Comparison of ENCODE assay signal across 35 cellular contexts in genomic region chr18:56172527-56172926, GRCh38.
"Had no signal": no experiment of that assay in that cellular context is flagged by ENCODE, and none has a peak within 500 bp of the region (broad histone marks: within the 10 kb centered on the region; RNA-seq: fewer than 3 reads in every experiment).

No MANE protein-coding gene starts in this region.

- H3K36me3 ChIP-seq: brain microvascular endothelial cell, esophagus muscularis mucosa, gastroesophageal sphincter, heart right ventricle, WERI-Rb-1 had no signal

- H3K4me3 Mint-ChIP-seq: activated CD4-positive, alpha-beta memory T cell treated with anti-CD3 and anti-CD28 coated beads, Interleukin-2, amount 10 ng/mL, durations not matched to agents 7 days and 5 days; activated CD4-positive, alpha-beta T cell treated with anti-CD3 and anti-CD28 coated beads for 36 hours; activated CD4-positive, alpha-beta T cell treated with anti-CD3 and anti-CD28 coated beads, Interleukin-2, amount 10 ng/mL, durations not matched to agents 7 days and 5 days; activated naive CD4-positive, alpha-beta T cell treated with anti-CD3 and anti-CD28 coated beads, Interleukin-2, amount 10 ng/mL, durations not matched to agents 7 days and 5 days; activated naive CD8-positive, alpha-beta T cell; activated T-cell treated with anti-CD3 and anti-CD28 coated beads, Interleukin-2, amount 50 U/mL, for 24 hours; activated T-cell treated with anti-CD3 and anti-CD28 coated beads, Interleukin-2, amount 50 U/mL, for 72 hours; central memory CD8-positive, alpha-beta T cell; dendritic cell treated with granulocyte-macrophage colony-stimulating factor and Interleukin-4, amounts not matched to agents 40 ng/mL and 50 ng/mL, for 4 days; effector memory CD8-positive, alpha-beta T cell; T-cell; T-helper 17 cell; T-helper 2 cell treated with Interferon-gamma antibody and Interleukin-4, amounts not matched to agents 5 μg/mL and 100 μg/mL, for 36 hours had no signal

- H3K27me3 Mint-ChIP-seq: activated CD4-positive, alpha-beta memory T cell treated with anti-CD3 and anti-CD28 coated beads, Interleukin-2, amount 10 ng/mL, durations not matched to agents 7 days and 5 days; activated CD4-positive, alpha-beta T cell treated with anti-CD3 and anti-CD28 coated beads for 36 hours; activated CD4-positive, alpha-beta T cell treated with anti-CD3 and anti-CD28 coated beads, Interleukin-2, amount 10 ng/mL, durations not matched to agents 7 days and 5 days; activated naive CD4-positive, alpha-beta T cell treated with anti-CD3 and anti-CD28 coated beads, Interleukin-2, amount 10 ng/mL, durations not matched to agents 7 days and 5 days; activated naive CD8-positive, alpha-beta T cell; activated T-cell treated with anti-CD3 and anti-CD28 coated beads, Interleukin-2, amount 50 U/mL, for 24 hours; central memory CD8-positive, alpha-beta T cell; dendritic cell treated with granulocyte-macrophage colony-stimulating factor and Interleukin-4, amounts not matched to agents 40 ng/mL and 50 ng/mL, for 4 days; effector memory CD8-positive, alpha-beta T cell; T-cell; T-helper 17 cell had no signal

- H3K9me3 Mint-ChIP-seq: activated naive CD4-positive, alpha-beta T cell treated with anti-CD3 and anti-CD28 coated beads, Interleukin-2, amount 10 ng/mL, durations not matched to agents 7 days and 5 days; central memory CD8-positive, alpha-beta T cell; dendritic cell treated with granulocyte-macrophage colony-stimulating factor and Interleukin-4, amounts not matched to agents 40 ng/mL and 50 ng/mL, for 4 days; T-helper 2 cell treated with Interferon-gamma antibody and Interleukin-4, amounts not matched to agents 5 μg/mL and 100 μg/mL, for 36 hours had no signal

- H3K4me1 Mint-ChIP-seq: activated CD4-positive, alpha-beta memory T cell treated with anti-CD3 and anti-CD28 coated beads, Interleukin-2, amount 10 ng/mL, durations not matched to agents 7 days and 5 days; activated CD4-positive, alpha-beta T cell treated with anti-CD3 and anti-CD28 coated beads for 36 hours; activated CD4-positive, alpha-beta T cell treated with anti-CD3 and anti-CD28 coated beads, Interleukin-2, amount 10 ng/mL, durations not matched to agents 7 days and 5 days; activated naive CD4-positive, alpha-beta T cell treated with anti-CD3 and anti-CD28 coated beads, Interleukin-2, amount 10 ng/mL, durations not matched to agents 7 days and 5 days; central memory CD8-positive, alpha-beta T cell; T-cell; T-helper 17 cell had no signal

- H3K27ac ChIP-seq: brain microvascular endothelial cell, coronary artery, dorsolateral prefrontal cortex, esophagus muscularis mucosa, foreskin keratinocyte, gastroesophageal sphincter, heart right ventricle, WERI-Rb-1 had no signal

- ATAC-seq: activated CD4-positive, alpha-beta T cell treated with anti-CD3 and anti-CD28 coated beads for 36 hours; activated T-cell treated with anti-CD3 and anti-CD28 coated beads, Interleukin-2, amount 50 U/mL, for 72 hours; effector memory CD8-positive, alpha-beta T cell; foreskin keratinocyte; gastroesophageal sphincter; heart right ventricle; T-cell; T-helper 17 cell had no signal

- DNase-seq: activated CD4-positive, alpha-beta memory T cell treated with anti-CD3 and anti-CD28 coated beads, Interleukin-2, amount 10 ng/mL, durations not matched to agents 7 days and 5 days; activated CD4-positive, alpha-beta T cell treated with anti-CD3 and anti-CD28 coated beads for 36 hours; activated CD4-positive, alpha-beta T cell treated with anti-CD3 and anti-CD28 coated beads, Interleukin-2, amount 10 ng/mL, durations not matched to agents 7 days and 5 days; activated CD4-positive, alpha-beta T cell treated with anti-CD3 and anti-CD28 coated beads, Interleukin-2, amount 50 U/mL, for 4 hours; activated CD4-positive, CD25-positive, alpha-beta regulatory T cell; activated CD4-positive, CD25-positive, alpha-beta regulatory T cell treated with anti-CD3 and anti-CD28 coated beads, Interleukin-2, amount 50 U/mL, for 72 hours; activated CD8-positive, alpha-beta memory T cell treated with anti-CD3 and anti-CD28 coated beads, Interleukin-2, amount 50 U/mL, for 48 hours; activated gamma-delta T cell; activated naive CD4-positive, alpha-beta T cell; activated naive CD4-positive, alpha-beta T cell treated with anti-CD3 and anti-CD28 coated beads, Interleukin-2, amount 10 ng/mL, durations not matched to agents 7 days and 5 days; activated T-cell treated with anti-CD3 and anti-CD28 coated beads for 4 hours; activated T-cell treated with anti-CD3 and anti-CD28 coated beads, Interleukin-2, amount 50 U/mL, for 24 hours; activated T-cell treated with anti-CD3 and anti-CD28 coated beads, Interleukin-2, amount 50 U/mL, for 72 hours; amniotic stem cell; anterior cingulate cortex; brain microvascular endothelial cell; dorsolateral prefrontal cortex; effector CD4-positive, alpha-beta T cell; effector memory CD8-positive, alpha-beta T cell; erythroblast; foreskin keratinocyte; heart right ventricle; T-cell; T-helper 17 cell; T1000; WERI-Rb-1 had no signal

- H3K36me3 Mint-ChIP-seq: activated naive CD4-positive, alpha-beta T cell treated with anti-CD3 and anti-CD28 coated beads, Interleukin-2, amount 10 ng/mL, durations not matched to agents 7 days and 5 days; activated naive CD8-positive, alpha-beta T cell; T-cell had no signal

- H3K27me3 ChIP-seq: brain microvascular endothelial cell, dorsolateral prefrontal cortex, esophagus muscularis mucosa, foreskin keratinocyte, gastroesophageal sphincter, heart right ventricle had no signal

- H3K27ac Mint-ChIP-seq: activated CD4-positive, alpha-beta memory T cell treated with anti-CD3 and anti-CD28 coated beads, Interleukin-2, amount 10 ng/mL, durations not matched to agents 7 days and 5 days; activated CD4-positive, alpha-beta T cell treated with anti-CD3 and anti-CD28 coated beads for 36 hours; activated CD4-positive, alpha-beta T cell treated with anti-CD3 and anti-CD28 coated beads, Interleukin-2, amount 10 ng/mL, durations not matched to agents 7 days and 5 days; activated naive CD4-positive, alpha-beta T cell treated with anti-CD3 and anti-CD28 coated beads, Interleukin-2, amount 10 ng/mL, durations not matched to agents 7 days and 5 days; activated naive CD8-positive, alpha-beta T cell; activated T-cell treated with anti-CD3 and anti-CD28 coated beads, Interleukin-2, amount 50 U/mL, for 24 hours; activated T-cell treated with anti-CD3 and anti-CD28 coated beads, Interleukin-2, amount 50 U/mL, for 72 hours; dendritic cell treated with granulocyte-macrophage colony-stimulating factor and Interleukin-4, amounts not matched to agents 40 ng/mL and 50 ng/mL, for 4 days; effector memory CD8-positive, alpha-beta T cell; T-cell; T-helper 17 cell; T-helper 2 cell treated with Interferon-gamma antibody and Interleukin-4, amounts not matched to agents 5 μg/mL and 100 μg/mL, for 36 hours had no signal

- FAIRE-seq: astrocyte, bronchial epithelial cell had no signal

- H3K4me3 ChIP-seq: coronary artery, dorsolateral prefrontal cortex, esophagus muscularis mucosa, gastroesophageal sphincter, heart right ventricle had no signal

- H3K9me3 ChIP-seq: esophagus muscularis mucosa, gastroesophageal sphincter, heart right ventricle had no signal
